Comparison of ENCODE assay signal across 1 cellular context in genomic region chr17:32349854-32350661, GRCh38.
TF ChIP-seq lines count a peak whose summit lies in the region.

TSS of gene ZNF207 (plus strand) at chr17:32350157. CDS start at chr17:32350286, 129 bp downstream.

TF ChIP-seq in WTC11, 78 proteins besides CTCF, POLR2A, EP300 and RAD21 (continued from another document):
- no peak for TF ChIP-seq STAT6 (CRISPR knock-in tag; conservative IDR thresholded peaks at IDR 0.05; ENCODE audit: low read depth)
- TF ChIP-seq RELA (CRISPR knock-in tag; IDR thresholded peaks at IDR 0.05; ENCODE audit: borderline replicate concordance): no peak
- TF ChIP-seq IRF2 (CRISPR knock-in tag; IDR thresholded peaks at IDR 0.05; ENCODE audit: borderline replicate concordance, low read depth): no peak
- TF ChIP-seq NFE2L1 (CRISPR knock-in tag; IDR thresholded peaks at IDR 0.05): 0 out of 2 replicates have a peak, but pooled peaks have one; percentile 28
- TF ChIP-seq TCF7 (CRISPR knock-in tag; IDR thresholded peaks at IDR 0.05; ENCODE audit: low read depth): no peak
- TF ChIP-seq CREB1 (CRISPR knock-in tag; IDR thresholded peaks at IDR 0.05): no peak
- TF ChIP-seq GTF2I (CRISPR knock-in tag; conservative IDR thresholded peaks at IDR 0.05): no peak
- TF ChIP-seq ZNF232 (CRISPR knock-in tag; IDR thresholded peaks at IDR 0.05): peak; percentile 85; the same call in 1 of the 2 replicates
- TF ChIP-seq AFF4 (CRISPR knock-in tag; IDR thresholded peaks at IDR 0.05; ENCODE audit: borderline replicate concordance): no peak
- TF ChIP-seq AR (CRISPR knock-in tag; IDR thresholded peaks at IDR 0.05): no peak
- 0 out of 2 replicates have a peak, but pooled peaks have one; percentile 54 for TF ChIP-seq FOXP4 (CRISPR knock-in tag; IDR thresholded peaks at IDR 0.05)
- TF ChIP-seq HMGXB4 (CRISPR knock-in tag; IDR thresholded peaks at IDR 0.05): peak; percentile 82; the same call in 1 of the 2 replicates
- no peak for TF ChIP-seq EMX1 (CRISPR knock-in tag; IDR thresholded peaks at IDR 0.05)
- TF ChIP-seq MAX (CRISPR knock-in tag; IDR thresholded peaks at IDR 0.05): peak; percentile 74; the same call in 1 of the 2 replicates
- no peak for TF ChIP-seq IRF1 (CRISPR knock-in tag; IDR thresholded peaks at IDR 0.05)
- no peak for TF ChIP-seq RORB (CRISPR knock-in tag; IDR thresholded peaks at IDR 0.05)
- TF ChIP-seq ZBTB21 (CRISPR knock-in tag; IDR thresholded peaks at IDR 0.05; ENCODE audit: borderline replicate concordance): no peak
- TF ChIP-seq CDX4 (CRISPR knock-in tag; IDR thresholded peaks at IDR 0.05; ENCODE audit: borderline replicate concordance): no peak
- TF ChIP-seq ZNF281 (CRISPR knock-in tag; IDR thresholded peaks at IDR 0.05): no peak
- TF ChIP-seq HMGA2 (CRISPR knock-in tag; IDR thresholded peaks at IDR 0.05): no peak
- 0 out of 2 replicates have a peak, but pooled peaks have one; percentile 8 for TF ChIP-seq TEAD4 (CRISPR knock-in tag; IDR thresholded peaks at IDR 0.05)
- no peak for TF ChIP-seq ZNF263 (CRISPR knock-in tag; IDR thresholded peaks at IDR 0.05; ENCODE audit: low read depth)
- no peak for TF ChIP-seq ERG (CRISPR knock-in tag; IDR thresholded peaks at IDR 0.05)
- 0 out of 2 replicates have a peak, but pooled peaks have one; percentile 39 for TF ChIP-seq PREB (CRISPR knock-in tag; IDR thresholded peaks at IDR 0.05; ENCODE audit: borderline replicate concordance)
- 0 out of 2 replicates have a peak, but pooled peaks have one; percentile 50 for TF ChIP-seq ESRRA (CRISPR knock-in tag; IDR thresholded peaks at IDR 0.05; ENCODE audit: borderline replicate concordance)
- no peak for TF ChIP-seq JAZF1 (CRISPR knock-in tag; IDR thresholded peaks at IDR 0.05)
- TF ChIP-seq TP53 (CRISPR knock-in tag; IDR thresholded peaks at IDR 0.05): no peak
- no peak for TF ChIP-seq E2F1 (CRISPR knock-in tag; IDR thresholded peaks at IDR 0.05)
- no peak for TF ChIP-seq ATF3 (CRISPR knock-in tag; conservative IDR thresholded peaks at IDR 0.05)
- TF ChIP-seq SOX15 (CRISPR knock-in tag; IDR thresholded peaks at IDR 0.05): no peak
- no peak for TF ChIP-seq CBFB (CRISPR knock-in tag; IDR thresholded peaks at IDR 0.05; ENCODE audit: low read depth)
